14 cellular contexts compared by ENCODE assay signal in genomic region chr3:111768571-111769100, GRCh38.
DNase-seq lines count a peak whose midpoint lies in the region; ATAC-seq, FAIRE-seq and TF ChIP-seq lines count a peak whose summit lies in the region.
"Had no signal": no experiment of that assay in that cellular context is flagged by ENCODE, and none has a peak within 500 bp of the region (broad histone marks: within the 10 kb centered on the region; RNA-seq: fewer than 3 reads in every experiment).

No MANE protein-coding gene starts in this region.

- H3K9me3 Mint-ChIP-seq in chondrocyte (ENCODE audit: low read depth) = no peaks in the 10 kb centered on the region
- H3K9me3 Mint-ChIP-seq: activated naive CD8-positive, alpha-beta T cell treated with anti-CD3 and anti-CD28 coated beads, Interleukin-2, amount 10 ng/mL, durations not matched to agents 7 days and 5 days had no signal

- no peak overlapping the region for H3K4me3 Mint-ChIP-seq in chondrocyte (ENCODE audit: unreplicated experiment)
- H3K4me3 Mint-ChIP-seq: activated naive CD8-positive, alpha-beta T cell treated with anti-CD3 and anti-CD28 coated beads, Interleukin-2, amount 10 ng/mL, durations not matched to agents 7 days and 5 days had no signal

- DNase-seq in Right ventricle myocardium inferior (ENCODE audit: missing footprints) (no peak), left ventricle myocardium superior (no peak), chondrocyte (ENCODE audit: low spot score) (no peak), left kidney (ENCODE audit: low read depth, low spot score) (peak; percentile 47), urothelium cell line (ENCODE audit: low spot score) (peak; percentile 89), NCI-H187 treated with DMSO at 0.1 percent for 48 hours (lab: John Stamatoyannopoulos, UW) (no peak), OCI-M1 (lab: John Stamatoyannopoulos, UW) (no peak), DMS153 (lab: John Stamatoyannopoulos, UW) (no peak)
- DNase-seq: 8988T; activated CD4-positive, alpha-beta T cell treated with anti-CD3 and anti-CD28 coated beads for 4 hours; activated naive CD8-positive, alpha-beta T cell treated with anti-CD3 and anti-CD28 coated beads, Interleukin-2, amount 10 ng/mL, durations not matched to agents 7 days and 5 days; H7; stimulated activated CD4-positive, alpha-beta T cell treated with anti-CD3 and anti-CD28 coated beads, Interleukin-2, amount 100 ng/mL, for 48 hours had no signal

- peak; percentile 97 for FAIRE-seq in urothelium cell line (lab: Jason Lieb, UNC)
- FAIRE-seq: islet of Langerhans had no signal

- peaks cover 53% of the 10 kb centered on the region for H3K4me1 Mint-ChIP-seq in chondrocyte (ENCODE audit: low read depth)
- H3K4me1 Mint-ChIP-seq: activated naive CD8-positive, alpha-beta T cell treated with anti-CD3 and anti-CD28 coated beads, Interleukin-2, amount 10 ng/mL, durations not matched to agents 7 days and 5 days had no signal

- TF ChIP-seq CTCF in chondrocyte (IDR thresholded peaks at IDR 0.05) = no peak

- ATAC-seq in Right ventricle myocardium inferior = peak; percentile 30
- ATAC-seq in left ventricle myocardium superior = no peak

- H3K27me3 Mint-ChIP-seq in chondrocyte (ENCODE audit: low read depth) = no peaks in the 10 kb centered on the region
- H3K27me3 Mint-ChIP-seq: activated naive CD8-positive, alpha-beta T cell treated with anti-CD3 and anti-CD28 coated beads, Interleukin-2, amount 10 ng/mL, durations not matched to agents 7 days and 5 days had no signal

- intact Hi-C loops in Right ventricle myocardium inferior (cut with DNase I) = no loop called here
- intact Hi-C loops in left ventricle myocardium superior (cut with micrococcal nuclease) = no loop called here

- H3K36me3 Mint-ChIP-seq in chondrocyte (ENCODE audit: low read depth) = no peaks in the 10 kb centered on the region
- H3K36me3 Mint-ChIP-seq: activated naive CD8-positive, alpha-beta T cell treated with anti-CD3 and anti-CD28 coated beads, Interleukin-2, amount 10 ng/mL, durations not matched to agents 7 days and 5 days had no signal

- H3K27ac Mint-ChIP-seq in chondrocyte (ENCODE audit: unreplicated experiment) = peak overlapping the region; percentile 88
- H3K27ac Mint-ChIP-seq: activated naive CD8-positive, alpha-beta T cell treated with anti-CD3 and anti-CD28 coated beads, Interleukin-2, amount 10 ng/mL, durations not matched to agents 7 days and 5 days had no signal

Comparison
In these comparisons a context has a peak if more than half of its experiments do, and no peak if none do; other contexts are left out.
1. DNase-seq: peak in left kidney (single experiment) and urothelium cell line (single experiment); none in Right ventricle myocardium inferior (single experiment), left ventricle myocardium superior (single experiment), chondrocyte (single experiment), NCI-H187 treated with DMSO at 0.1 percent for 48 hours (single experiment), OCI-M1 (single experiment) and DMS153 (single experiment).